In genomic region chr1:87121732-87122163, GRCh38 we compare ENCODE assay signal across 14 cellular contexts.
"Had no signal": no experiment of that assay in that cellular context is flagged by ENCODE, and none has a peak within 500 bp of the region (broad histone marks: within the 10 kb centered on the region; RNA-seq: fewer than 3 reads in every experiment).

No MANE protein-coding gene starts in this region.

- H3K9me3 ChIP-seq: colonic mucosa, ovary had no signal

- ATAC-seq: activated CD8-positive, alpha-beta T cell treated with anti-CD3 and anti-CD28 coated beads, Interleukin-2, amount 10 ng/mL, durations not matched to agents 7 days and 5 days; left colon; stimulated activated naive B cell treated with anti-CD40 and anti-IgM and Interleukin-4, amounts not matched to agents 10 μg/mL and 1 μg/mL and 100 μg/mL, for 72 hours had no signal

- H3K27me3 ChIP-seq: brain microvascular endothelial cell, colonic mucosa, ovary had no signal

- H3K27ac ChIP-seq: brain microvascular endothelial cell, colonic mucosa, ovary had no signal

- H3K4me1 ChIP-seq: colonic mucosa had no signal

- H3K4me3 ChIP-seq: colonic mucosa, ovary had no signal

- DNase-seq: activated CD4-positive, alpha-beta T cell treated with anti-CD3 and anti-CD28 coated beads for 48 hours; activated CD4-positive, CD25-positive, alpha-beta regulatory T cell; activated CD8-positive, alpha-beta T cell treated with anti-CD3 and anti-CD28 coated beads, Interleukin-2, amount 10 ng/mL, durations not matched to agents 7 days and 5 days; activated effector memory CD4-positive, alpha-beta T cell treated with Interleukin-2 at 50 U/mL for 16 hours; activated naive CD4-positive, alpha-beta T cell treated with anti-CD3 and anti-CD28 coated beads, Interleukin-2, amount 50 U/mL, for 16 hours; activated T-cell treated with anti-CD3 and anti-CD28 coated beads, Interleukin-2, amount 50 U/mL, for 24 hours; aorta; brain microvascular endothelial cell; colonic mucosa; hippocampal formation; left colon; ovary; stimulated activated naive B cell treated with anti-CD40 and anti-IgM and Interleukin-4, amounts not matched to agents 10 μg/mL and 1 μg/mL and 100 μg/mL, for 72 hours; T1000 had no signal

- H3K36me3 ChIP-seq: brain microvascular endothelial cell, colonic mucosa, ovary had no signal
